In the genomic region with DNA sequence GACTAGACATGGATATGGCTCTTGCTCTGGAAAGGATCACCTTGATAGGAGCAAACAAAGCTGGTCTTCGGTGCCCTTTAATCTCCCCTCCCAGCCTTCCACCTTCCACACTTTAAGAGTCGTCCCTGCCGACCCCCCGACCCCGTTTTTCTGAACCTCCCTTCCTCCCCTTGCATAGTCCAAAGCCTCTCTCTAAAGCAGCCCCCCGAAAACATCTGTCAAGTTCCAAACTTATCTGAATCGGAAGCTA, we compare ENCODE assay signal across 1 cellular context.
TF ChIP-seq lines count a peak whose summit lies in the region.

No MANE protein-coding gene starts in this region.

TF ChIP-seq in GM23338, 12 proteins besides CTCF, POLR2A, EP300 and RAD21 (continued from another document):
- TF ChIP-seq, protein P1, sequence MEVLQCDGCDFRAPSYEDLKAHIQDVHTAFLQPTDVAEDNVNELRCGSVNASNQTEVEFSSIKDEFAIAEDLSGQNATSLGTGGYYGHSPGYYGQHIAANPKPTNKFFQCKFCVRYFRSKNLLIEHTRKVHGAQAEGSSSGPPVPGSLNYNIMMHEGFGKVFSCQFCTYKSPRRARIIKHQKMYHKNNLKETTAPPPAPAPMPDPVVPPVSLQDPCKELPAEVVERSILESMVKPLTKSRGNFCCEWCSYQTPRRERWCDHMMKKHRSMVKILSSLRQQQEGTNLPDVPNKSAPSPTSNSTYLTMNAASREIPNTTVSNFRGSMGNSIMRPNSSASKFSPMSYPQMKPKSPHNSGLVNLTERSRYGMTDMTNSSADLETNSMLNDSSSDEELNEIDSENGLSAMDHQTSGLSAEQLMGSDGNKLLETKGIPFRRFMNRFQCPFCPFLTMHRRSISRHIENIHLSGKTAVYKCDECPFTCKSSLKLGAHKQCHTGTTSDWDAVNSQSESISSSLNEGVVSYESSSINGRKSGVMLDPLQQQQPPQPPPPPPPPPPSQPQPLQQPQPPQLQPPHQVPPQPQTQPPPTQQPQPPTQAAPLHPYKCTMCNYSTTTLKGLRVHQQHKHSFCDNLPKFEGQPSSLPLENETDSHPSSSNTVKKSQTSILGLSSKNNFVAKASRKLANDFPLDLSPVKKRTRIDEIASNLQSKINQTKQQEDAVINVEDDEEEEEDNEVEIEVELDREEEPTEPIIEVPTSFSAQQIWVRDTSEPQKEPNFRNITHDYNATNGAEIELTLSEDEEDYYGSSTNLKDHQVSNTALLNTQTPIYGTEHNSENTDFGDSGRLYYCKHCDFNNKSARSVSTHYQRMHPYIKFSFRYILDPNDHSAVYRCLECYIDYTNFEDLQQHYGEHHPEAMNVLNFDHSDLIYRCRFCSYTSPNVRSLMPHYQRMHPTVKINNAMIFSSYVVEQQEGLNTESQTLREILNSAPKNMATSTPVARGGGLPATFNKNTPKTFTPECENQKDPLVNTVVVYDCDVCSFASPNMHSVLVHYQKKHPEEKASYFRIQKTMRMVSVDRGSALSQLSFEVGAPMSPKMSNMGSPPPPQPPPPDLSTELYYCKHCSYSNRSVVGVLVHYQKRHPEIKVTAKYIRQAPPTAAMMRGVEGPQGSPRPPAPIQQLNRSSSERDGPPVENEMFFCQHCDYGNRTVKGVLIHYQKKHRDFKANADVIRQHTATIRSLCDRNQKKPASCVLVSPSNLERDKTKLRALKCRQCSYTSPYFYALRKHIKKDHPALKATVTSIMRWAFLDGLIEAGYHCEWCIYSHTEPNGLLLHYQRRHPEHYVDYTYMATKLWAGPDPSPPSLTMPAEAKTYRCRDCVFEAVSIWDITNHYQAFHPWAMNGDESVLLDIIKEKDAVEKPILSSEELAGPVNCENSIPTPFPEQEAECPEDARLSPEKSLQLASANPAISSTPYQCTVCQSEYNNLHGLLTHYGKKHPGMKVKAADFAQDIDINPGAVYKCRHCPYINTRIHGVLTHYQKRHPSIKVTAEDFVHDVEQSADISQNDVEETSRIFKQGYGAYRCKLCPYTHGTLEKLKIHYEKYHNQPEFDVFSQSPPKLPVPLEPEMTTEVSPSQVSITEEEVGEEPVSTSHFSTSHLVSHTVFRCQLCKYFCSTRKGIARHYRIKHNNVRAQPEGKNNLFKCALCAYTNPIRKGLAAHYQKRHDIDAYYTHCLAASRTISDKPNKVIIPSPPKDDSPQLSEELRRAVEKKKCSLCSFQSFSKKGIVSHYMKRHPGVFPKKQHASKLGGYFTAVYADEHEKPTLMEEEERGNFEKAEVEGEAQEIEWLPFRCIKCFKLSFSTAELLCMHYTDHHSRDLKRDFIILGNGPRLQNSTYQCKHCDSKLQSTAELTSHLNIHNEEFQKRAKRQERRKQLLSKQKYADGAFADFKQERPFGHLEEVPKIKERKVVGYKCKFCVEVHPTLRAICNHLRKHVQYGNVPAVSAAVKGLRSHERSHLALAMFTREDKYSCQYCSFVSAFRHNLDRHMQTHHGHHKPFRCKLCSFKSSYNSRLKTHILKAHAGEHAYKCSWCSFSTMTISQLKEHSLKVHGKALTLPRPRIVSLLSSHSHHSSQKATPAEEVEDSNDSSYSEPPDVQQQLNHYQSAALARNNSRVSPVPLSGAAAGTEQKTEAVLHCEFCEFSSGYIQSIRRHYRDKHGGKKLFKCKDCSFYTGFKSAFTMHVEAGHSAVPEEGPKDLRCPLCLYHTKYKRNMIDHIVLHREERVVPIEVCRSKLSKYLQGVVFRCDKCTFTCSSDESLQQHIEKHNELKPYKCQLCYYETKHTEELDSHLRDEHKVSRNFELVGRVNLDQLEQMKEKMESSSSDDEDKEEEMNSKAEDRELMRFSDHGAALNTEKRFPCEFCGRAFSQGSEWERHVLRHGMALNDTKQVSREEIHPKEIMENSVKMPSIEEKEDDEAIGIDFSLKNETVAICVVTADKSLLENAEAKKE (CRISPR knock-in tag; IDR thresholded peaks at IDR 0.05), result no peak
- TF ChIP-seq POLR2AphosphoS5 (IDR thresholded peaks at IDR 0.05; ENCODE audit: low read depth) (no peak), STAT1 (IDR thresholded peaks at IDR 0.05; ENCODE audit: unreplicated experiment) (no peak), JUNB (IDR thresholded peaks at IDR 0.05; ENCODE audit: unreplicated experiment) (no peak), EZH2 (IDR thresholded peaks at IDR 0.05; ENCODE audit: low read depth, unreplicated experiment) (no peak)
- TF ChIP-seq, protein P2, sequence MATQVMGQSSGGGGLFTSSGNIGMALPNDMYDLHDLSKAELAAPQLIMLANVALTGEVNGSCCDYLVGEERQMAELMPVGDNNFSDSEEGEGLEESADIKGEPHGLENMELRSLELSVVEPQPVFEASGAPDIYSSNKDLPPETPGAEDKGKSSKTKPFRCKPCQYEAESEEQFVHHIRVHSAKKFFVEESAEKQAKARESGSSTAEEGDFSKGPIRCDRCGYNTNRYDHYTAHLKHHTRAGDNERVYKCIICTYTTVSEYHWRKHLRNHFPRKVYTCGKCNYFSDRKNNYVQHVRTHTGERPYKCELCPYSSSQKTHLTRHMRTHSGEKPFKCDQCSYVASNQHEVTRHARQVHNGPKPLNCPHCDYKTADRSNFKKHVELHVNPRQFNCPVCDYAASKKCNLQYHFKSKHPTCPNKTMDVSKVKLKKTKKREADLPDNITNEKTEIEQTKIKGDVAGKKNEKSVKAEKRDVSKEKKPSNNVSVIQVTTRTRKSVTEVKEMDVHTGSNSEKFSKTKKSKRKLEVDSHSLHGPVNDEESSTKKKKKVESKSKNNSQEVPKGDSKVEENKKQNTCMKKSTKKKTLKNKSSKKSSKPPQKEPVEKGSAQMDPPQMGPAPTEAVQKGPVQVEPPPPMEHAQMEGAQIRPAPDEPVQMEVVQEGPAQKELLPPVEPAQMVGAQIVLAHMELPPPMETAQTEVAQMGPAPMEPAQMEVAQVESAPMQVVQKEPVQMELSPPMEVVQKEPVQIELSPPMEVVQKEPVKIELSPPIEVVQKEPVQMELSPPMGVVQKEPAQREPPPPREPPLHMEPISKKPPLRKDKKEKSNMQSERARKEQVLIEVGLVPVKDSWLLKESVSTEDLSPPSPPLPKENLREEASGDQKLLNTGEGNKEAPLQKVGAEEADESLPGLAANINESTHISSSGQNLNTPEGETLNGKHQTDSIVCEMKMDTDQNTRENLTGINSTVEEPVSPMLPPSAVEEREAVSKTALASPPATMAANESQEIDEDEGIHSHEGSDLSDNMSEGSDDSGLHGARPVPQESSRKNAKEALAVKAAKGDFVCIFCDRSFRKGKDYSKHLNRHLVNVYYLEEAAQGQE (IDR thresholded peaks at IDR 0.05; ENCODE audit: unreplicated experiment), result no peak
